ENCODE assay signal across 1 cellular context in the genomic region with DNA sequence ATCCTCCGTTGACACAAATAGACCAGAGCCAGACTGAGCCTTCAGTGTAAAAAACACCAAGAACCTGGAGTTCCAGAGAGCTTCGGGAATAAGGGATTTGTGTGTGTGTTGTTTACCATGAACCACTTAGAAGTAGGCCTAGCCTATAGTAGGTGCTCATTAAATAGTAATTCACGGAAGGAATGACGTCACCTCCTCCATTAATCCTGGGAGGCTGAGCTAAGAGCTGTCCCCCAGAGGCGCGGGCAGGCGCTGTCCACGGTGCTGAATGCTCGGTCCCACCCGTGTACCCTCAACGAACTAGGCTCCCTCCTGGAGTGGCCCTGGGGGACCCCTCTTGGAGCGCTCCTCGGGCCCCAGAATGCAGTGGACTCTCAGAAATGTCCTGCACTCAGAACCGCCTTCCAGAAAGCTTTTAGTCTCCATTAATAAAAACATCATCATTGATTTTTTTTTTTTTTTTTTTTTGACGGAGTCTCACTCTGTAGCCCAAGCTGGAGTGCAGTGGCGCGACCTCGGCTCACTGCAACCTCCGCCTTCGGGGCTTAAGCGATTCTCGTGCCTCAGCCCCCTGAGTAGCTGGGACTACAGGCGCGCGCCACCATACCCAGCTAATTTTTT.
TF ChIP-seq lines count a peak whose summit lies in the region.

No MANE protein-coding gene starts in this region.

TF ChIP-seq in K562, 482 proteins besides CTCF, POLR2A, EP300 and RAD21 (continued from another document and continues in another):
- TF ChIP-seq, protein P1, sequence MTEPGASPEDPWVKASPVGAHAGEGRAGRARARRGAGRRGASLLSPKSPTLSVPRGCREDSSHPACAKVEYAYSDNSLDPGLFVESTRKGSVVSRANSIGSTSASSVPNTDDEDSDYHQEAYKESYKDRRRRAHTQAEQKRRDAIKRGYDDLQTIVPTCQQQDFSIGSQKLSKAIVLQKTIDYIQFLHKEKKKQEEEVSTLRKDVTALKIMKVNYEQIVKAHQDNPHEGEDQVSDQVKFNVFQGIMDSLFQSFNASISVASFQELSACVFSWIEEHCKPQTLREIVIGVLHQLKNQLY (CRISPR knock-in tag; conservative IDR thresholded peaks at IDR 0.05), result no peak
- TF ChIP-seq NEUROD1 (IDR thresholded peaks at IDR 0.05; ENCODE audit: borderline replicate concordance, low read depth, low read length, partially characterized antibody) (no peak), ETV1 (tag; conservative IDR thresholded peaks at IDR 0.05; ENCODE audit: low read depth) (peak; percentile 63), ZNF121 (CRISPR knock-in tag; conservative IDR thresholded peaks at IDR 0.05) (no peak), NRF1 (conservative IDR thresholded peaks at IDR 0.05 in 1 of 2, IDR thresholded peaks at IDR 0.05 in 1 of 2) (no peak), SMARCB1 (IDR thresholded peaks at IDR 0.05; ENCODE audit: insufficient read length, low read depth) (peak; percentile 73), ZNF668 (CRISPR knock-in tag; IDR thresholded peaks at IDR 0.05) (0 out of 2 replicates have a peak, but pooled peaks have one; percentile 30), TRIM28 (IDR thresholded peaks at IDR 0.05) (no peak), TBL1XR1 (IDR thresholded peaks at IDR 0.05; ENCODE audit: low read length in 2 of 2) (no peak), KDM5B (IDR thresholded peaks at IDR 0.05; ENCODE audit: insufficient replicate concordance, low read depth, low read length) (no peak), ZNF830 (CRISPR knock-in tag; IDR thresholded peaks at IDR 0.05) (no peak), DPF2 (IDR thresholded peaks at IDR 0.05) (peak; percentile 52; the same call in 1 of the 2 replicates), HMG20B (CRISPR knock-in tag; IDR thresholded peaks at IDR 0.05) (no peak)
- TF ChIP-seq, protein P2, sequence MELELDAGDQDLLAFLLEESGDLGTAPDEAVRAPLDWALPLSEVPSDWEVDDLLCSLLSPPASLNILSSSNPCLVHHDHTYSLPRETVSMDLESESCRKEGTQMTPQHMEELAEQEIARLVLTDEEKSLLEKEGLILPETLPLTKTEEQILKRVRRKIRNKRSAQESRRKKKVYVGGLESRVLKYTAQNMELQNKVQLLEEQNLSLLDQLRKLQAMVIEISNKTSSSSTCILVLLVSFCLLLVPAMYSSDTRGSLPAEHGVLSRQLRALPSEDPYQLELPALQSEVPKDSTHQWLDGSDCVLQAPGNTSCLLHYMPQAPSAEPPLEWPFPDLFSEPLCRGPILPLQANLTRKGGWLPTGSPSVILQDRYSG (tag; conservative IDR thresholded peaks at IDR 0.05; ENCODE audit: low read depth), result no peak
- TF ChIP-seq, protein P3, sequence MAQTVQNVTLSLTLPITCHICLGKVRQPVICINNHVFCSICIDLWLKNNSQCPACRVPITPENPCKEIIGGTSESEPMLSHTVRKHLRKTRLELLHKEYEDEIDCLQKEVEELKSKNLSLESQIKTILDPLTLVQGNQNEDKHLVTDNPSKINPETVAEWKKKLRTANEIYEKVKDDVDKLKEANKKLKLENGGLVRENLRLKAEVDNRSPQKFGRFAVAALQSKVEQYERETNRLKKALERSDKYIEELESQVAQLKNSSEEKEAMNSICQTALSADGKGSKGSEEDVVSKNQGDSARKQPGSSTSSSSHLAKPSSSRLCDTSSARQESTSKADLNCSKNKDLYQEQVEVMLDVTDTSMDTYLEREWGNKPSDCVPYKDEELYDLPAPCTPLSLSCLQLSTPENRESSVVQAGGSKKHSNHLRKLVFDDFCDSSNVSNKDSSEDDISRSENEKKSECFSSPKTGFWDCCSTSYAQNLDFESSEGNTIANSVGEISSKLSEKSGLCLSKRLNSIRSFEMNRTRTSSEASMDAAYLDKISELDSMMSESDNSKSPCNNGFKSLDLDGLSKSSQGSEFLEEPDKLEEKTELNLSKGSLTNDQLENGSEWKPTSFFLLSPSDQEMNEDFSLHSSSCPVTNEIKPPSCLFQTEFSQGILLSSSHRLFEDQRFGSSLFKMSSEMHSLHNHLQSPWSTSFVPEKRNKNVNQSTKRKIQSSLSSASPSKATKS (CRISPR knock-in tag; IDR thresholded peaks at IDR 0.05), result no peak
- TF ChIP-seq, protein P4, sequence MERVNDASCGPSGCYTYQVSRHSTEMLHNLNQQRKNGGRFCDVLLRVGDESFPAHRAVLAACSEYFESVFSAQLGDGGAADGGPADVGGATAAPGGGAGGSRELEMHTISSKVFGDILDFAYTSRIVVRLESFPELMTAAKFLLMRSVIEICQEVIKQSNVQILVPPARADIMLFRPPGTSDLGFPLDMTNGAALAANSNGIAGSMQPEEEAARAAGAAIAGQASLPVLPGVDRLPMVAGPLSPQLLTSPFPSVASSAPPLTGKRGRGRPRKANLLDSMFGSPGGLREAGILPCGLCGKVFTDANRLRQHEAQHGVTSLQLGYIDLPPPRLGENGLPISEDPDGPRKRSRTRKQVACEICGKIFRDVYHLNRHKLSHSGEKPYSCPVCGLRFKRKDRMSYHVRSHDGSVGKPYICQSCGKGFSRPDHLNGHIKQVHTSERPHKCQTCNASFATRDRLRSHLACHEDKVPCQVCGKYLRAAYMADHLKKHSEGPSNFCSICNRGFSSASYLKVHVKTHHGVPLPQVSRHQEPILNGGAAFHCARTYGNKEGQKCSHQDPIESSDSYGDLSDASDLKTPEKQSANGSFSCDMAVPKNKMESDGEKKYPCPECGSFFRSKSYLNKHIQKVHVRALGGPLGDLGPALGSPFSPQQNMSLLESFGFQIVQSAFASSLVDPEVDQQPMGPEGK (CRISPR knock-in tag; IDR thresholded peaks at IDR 0.05; ENCODE audit: borderline replicate concordance), result no peak
- TF ChIP-seq, protein P5, sequence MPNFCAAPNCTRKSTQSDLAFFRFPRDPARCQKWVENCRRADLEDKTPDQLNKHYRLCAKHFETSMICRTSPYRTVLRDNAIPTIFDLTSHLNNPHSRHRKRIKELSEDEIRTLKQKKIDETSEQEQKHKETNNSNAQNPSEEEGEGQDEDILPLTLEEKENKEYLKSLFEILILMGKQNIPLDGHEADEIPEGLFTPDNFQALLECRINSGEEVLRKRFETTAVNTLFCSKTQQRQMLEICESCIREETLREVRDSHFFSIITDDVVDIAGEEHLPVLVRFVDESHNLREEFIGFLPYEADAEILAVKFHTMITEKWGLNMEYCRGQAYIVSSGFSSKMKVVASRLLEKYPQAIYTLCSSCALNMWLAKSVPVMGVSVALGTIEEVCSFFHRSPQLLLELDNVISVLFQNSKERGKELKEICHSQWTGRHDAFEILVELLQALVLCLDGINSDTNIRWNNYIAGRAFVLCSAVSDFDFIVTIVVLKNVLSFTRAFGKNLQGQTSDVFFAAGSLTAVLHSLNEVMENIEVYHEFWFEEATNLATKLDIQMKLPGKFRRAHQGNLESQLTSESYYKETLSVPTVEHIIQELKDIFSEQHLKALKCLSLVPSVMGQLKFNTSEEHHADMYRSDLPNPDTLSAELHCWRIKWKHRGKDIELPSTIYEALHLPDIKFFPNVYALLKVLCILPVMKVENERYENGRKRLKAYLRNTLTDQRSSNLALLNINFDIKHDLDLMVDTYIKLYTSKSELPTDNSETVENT (CRISPR knock-in tag; IDR thresholded peaks at IDR 0.05), result no peak
- TF ChIP-seq, protein P6, sequence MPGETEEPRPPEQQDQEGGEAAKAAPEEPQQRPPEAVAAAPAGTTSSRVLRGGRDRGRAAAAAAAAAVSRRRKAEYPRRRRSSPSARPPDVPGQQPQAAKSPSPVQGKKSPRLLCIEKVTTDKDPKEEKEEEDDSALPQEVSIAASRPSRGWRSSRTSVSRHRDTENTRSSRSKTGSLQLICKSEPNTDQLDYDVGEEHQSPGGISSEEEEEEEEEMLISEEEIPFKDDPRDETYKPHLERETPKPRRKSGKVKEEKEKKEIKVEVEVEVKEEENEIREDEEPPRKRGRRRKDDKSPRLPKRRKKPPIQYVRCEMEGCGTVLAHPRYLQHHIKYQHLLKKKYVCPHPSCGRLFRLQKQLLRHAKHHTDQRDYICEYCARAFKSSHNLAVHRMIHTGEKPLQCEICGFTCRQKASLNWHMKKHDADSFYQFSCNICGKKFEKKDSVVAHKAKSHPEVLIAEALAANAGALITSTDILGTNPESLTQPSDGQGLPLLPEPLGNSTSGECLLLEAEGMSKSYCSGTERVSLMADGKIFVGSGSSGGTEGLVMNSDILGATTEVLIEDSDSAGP (CRISPR knock-in tag; IDR thresholded peaks at IDR 0.05), result no peak
- TF ChIP-seq, protein P7, sequence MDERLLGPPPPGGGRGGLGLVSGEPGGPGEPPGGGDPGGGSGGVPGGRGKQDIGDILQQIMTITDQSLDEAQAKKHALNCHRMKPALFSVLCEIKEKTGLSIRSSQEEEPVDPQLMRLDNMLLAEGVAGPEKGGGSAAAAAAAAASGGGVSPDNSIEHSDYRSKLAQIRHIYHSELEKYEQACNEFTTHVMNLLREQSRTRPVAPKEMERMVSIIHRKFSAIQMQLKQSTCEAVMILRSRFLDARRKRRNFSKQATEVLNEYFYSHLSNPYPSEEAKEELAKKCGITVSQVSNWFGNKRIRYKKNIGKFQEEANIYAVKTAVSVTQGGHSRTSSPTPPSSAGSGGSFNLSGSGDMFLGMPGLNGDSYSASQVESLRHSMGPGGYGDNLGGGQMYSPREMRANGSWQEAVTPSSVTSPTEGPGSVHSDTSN (CRISPR knock-in tag; IDR thresholded peaks at IDR 0.05; ENCODE audit: low read depth), result peak; percentile 23; the same call in 1 of the 2 replicates
- TF ChIP-seq, protein P7 (tag; conservative IDR thresholded peaks at IDR 0.05; ENCODE audit: low read depth), result peak; percentile 61; the same call in 1 of the 2 replicates
- TF ChIP-seq, protein P8, sequence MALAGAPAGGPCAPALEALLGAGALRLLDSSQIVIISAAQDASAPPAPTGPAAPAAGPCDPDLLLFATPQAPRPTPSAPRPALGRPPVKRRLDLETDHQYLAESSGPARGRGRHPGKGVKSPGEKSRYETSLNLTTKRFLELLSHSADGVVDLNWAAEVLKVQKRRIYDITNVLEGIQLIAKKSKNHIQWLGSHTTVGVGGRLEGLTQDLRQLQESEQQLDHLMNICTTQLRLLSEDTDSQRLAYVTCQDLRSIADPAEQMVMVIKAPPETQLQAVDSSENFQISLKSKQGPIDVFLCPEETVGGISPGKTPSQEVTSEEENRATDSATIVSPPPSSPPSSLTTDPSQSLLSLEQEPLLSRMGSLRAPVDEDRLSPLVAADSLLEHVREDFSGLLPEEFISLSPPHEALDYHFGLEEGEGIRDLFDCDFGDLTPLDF (CRISPR knock-in tag; IDR thresholded peaks at IDR 0.05), result no peak
- TF ChIP-seq, protein P9, sequence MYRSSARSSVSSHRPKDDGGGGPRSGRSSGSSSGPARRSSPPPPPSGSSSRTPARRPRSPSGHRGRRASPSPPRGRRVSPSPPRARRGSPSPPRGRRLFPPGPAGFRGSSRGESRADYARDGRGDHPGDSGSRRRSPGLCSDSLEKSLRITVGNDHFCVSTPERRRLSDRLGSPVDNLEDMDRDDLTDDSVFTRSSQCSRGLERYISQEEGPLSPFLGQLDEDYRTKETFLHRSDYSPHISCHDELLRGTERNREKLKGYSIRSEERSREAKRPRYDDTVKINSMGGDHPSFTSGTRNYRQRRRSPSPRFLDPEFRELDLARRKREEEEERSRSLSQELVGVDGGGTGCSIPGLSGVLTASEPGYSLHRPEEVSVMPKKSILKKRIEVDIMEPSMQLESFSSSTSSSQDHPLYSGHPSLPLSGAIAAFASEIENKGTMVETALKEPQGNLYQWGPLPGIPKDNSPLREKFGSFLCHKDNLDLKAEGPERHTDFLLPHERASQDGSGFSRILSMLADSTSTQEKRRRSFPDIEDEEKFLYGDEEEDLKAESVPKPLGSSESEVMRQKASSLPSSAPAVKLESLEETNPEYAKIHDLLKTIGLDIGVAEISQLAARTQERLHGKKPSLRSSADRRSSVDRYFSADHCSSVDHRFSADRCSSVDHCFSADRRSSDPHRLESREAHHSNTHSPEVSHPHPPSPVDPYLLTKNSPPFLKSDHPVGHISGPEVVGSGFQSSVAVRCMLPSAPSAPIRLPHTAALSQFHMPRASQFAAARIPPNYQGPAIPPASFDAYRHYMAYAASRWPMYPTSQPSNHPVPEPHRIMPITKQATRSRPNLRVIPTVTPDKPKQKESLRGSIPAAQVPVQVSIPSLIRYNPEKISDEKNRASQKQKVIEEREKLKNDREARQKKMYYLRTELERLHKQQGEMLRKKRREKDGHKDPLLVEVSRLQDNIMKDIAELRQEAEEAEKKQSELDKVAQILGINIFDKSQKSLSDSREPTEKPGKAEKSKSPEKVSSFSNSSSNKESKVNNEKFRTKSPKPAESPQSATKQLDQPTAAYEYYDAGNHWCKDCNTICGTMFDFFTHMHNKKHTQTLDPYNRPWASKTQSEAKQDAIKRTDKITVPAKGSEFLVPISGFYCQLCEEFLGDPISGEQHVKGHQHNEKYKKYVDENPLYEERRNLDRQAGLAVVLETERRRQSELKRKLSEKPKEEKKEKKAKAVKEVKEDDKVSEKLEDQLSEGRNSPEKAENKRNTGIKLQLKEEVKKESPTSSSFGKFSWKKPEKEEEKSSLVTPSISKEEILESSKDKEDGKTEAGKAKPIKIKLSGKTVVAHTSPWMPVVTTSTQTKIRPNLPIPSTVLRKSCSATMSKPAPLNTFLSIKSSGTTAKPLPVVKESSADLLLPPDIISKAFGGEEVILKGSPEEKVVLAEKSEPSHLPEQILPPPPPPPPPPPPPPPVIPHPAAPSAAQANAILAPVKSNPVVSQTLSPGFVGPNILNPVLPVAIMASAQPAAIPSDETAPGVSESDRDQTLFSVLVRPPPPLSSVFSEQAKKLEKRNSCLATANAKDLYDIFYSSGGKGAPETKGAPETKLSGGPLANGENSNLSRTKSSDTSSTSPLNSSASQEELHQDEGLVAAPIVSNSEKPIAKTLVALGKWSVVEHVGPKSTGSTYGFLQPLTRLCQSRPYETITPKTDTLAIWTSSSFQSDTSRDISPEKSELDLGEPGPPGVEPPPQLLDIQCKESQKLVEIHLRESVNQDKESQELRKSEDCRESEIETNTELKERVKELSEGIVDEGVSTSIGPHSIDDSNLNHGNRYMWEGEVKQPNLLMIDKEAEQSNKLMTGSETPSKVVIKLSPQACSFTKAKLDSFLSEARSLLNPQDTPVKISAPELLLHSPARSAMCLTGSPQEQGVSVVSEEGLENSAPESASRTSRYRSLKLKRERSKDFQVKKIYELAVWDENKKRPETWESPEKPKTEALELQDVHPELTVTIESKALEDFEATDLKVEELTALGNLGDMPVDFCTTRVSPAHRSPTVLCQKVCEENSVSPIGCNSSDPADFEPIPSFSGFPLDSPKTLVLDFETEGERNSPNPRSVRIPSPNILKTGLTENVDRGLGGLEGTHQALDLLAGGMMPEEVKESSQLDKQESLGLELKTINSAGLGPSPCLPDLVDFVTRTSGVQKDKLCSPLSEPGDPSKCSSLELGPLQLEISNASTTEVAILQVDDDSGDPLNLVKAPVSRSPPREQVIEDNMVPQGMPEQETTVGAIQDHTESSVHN (IDR thresholded peaks at IDR 0.05; ENCODE audit: borderline replicate concordance in 1 of 2, low read depth in 1 of 2), result no peak
- TF ChIP-seq, protein P10, sequence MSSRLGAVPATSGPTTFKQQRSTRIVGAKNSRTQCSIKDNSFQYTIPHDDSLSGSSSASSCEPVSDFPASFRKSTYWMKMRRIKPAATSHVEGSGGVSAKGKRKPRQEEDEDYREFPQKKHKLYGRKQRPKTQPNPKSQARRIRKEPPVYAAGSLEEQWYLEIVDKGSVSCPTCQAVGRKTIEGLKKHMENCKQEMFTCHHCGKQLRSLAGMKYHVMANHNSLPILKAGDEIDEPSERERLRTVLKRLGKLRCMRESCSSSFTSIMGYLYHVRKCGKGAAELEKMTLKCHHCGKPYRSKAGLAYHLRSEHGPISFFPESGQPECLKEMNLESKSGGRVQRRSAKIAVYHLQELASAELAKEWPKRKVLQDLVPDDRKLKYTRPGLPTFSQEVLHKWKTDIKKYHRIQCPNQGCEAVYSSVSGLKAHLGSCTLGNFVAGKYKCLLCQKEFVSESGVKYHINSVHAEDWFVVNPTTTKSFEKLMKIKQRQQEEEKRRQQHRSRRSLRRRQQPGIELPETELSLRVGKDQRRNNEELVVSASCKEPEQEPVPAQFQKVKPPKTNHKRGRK (tag; IDR thresholded peaks at IDR 0.05), result no peak
